ENCODE assay signal across 8 cellular contexts in the genomic region with DNA sequence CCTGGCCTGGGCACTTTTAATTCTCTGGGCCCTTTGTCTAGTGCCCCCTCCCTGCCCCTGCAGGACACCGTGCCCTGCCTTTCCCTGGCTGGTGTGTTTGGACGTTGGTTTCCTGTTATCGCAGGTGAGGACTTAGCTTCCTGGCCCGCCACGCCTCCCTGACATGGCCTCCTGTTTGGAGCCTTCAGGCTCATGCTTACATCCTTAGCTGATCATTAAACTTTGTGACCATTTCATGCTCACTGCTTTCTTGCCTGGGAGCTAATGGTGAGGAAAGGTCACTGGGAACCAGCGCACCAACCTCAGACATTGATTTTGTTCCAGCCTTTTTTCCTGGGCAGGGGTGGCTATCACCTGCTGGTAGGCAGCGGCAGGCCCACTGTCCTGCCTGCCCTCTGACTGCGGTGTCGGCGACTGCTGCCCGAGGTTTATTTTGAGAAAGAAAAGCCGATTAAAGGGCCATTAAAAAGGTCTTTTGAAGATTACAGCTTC. TPM values are rescaled to one million over a fixed set of nuclear protein-coding genes. Genes with fewer than 3 reads are reported as not detected.
DNase-seq lines count a peak whose midpoint lies in the region; ATAC-seq, FAIRE-seq and TF ChIP-seq lines count a peak whose summit lies in the region.
"Had no signal": no experiment of that assay in that cellular context is flagged by ENCODE, and none has a peak within 500 bp of the region (broad histone marks: within the 10 kb centered on the region; RNA-seq: fewer than 3 reads in every experiment).

No MANE protein-coding gene starts in this region.

- H3K4me2 ChIP-seq in Karpas-422 (ENCODE audit: low read depth, low read length, poor library complexity, severe bottlenecking) = no peak overlapping the region
- no peak overlapping the region for H3K4me2 ChIP-seq in GM12878 (ENCODE audit: control insufficient read depth, insufficient read depth)
- H3K4me2 ChIP-seq in neuronal stem cell (ENCODE audit: insufficient read depth, low read length, poor library complexity, severe bottlenecking) = no peak overlapping the region

- H3K36me3 ChIP-seq in Karpas-422 (ENCODE audit: insufficient read depth, low read length) (no peaks in the 10 kb centered on the region; the same call in 1 of the 2 replicates), GM12878 (ENCODE audit: control insufficient read depth in 2 of 2, insufficient read depth in 2 of 2, low read length in 1 of 2) (peaks cover 0 to 6% of the 10 kb centered on the region in 2 experiments; a peak in 2 of 4 replicates), neuronal stem cell (replicated peaks in 1 of 2; ENCODE audit: control insufficient read depth in 2 of 2, insufficient read depth in 2 of 2, low read length in 2 of 2) (peaks cover 0 to 10% of the 10 kb centered on the region in 2 donors)

- no peak overlapping the region for H2AK5ac ChIP-seq in neuronal stem cell (ENCODE audit: low read depth, low read length)

- BruUV-seq in GM12878 (replicated peaks; lab: Mats Ljungman, UMichigan) = no TSS peak

- H2BK15ac ChIP-seq in neuronal stem cell (ENCODE audit: low read length) = peak overlapping the region; percentile 75

- H2BK12ac ChIP-seq in neuronal stem cell (ENCODE audit: low read length) = peak overlapping the region; percentile 58

- no peak overlapping the region for H3K14ac ChIP-seq in neuronal stem cell (ENCODE audit: low read length)

- H4K20me1 ChIP-seq in Karpas-422 (ENCODE audit: insufficient read depth, low read depth, low read length) (peaks cover 55% of the 10 kb centered on the region), GM12878 (ENCODE audit: control insufficient read depth, insufficient read depth) (no peaks in the 10 kb centered on the region; the same call in 1 of the 2 replicates)

- no peak overlapping the region for H4K8ac ChIP-seq in neuronal stem cell (ENCODE audit: low read depth, low read length)

- H3K23ac ChIP-seq in neuronal stem cell (ENCODE audit: low read depth, low read length, poor library complexity) = peak overlapping the region; percentile 43

- in situ Hi-C loops in GM12878 (cut with MboI) = no loop called here

- peaks cover 28% of the 10 kb centered on the region for H3K4me1 ChIP-seq in Karpas-422 (ENCODE audit: low read length)
- peaks cover 13% of the 10 kb centered on the region for H3K4me1 ChIP-seq in GM12878 (ENCODE audit: control insufficient read depth, insufficient read depth, low read length)
- peaks cover 29 to 33% of the 10 kb centered on the region in 2 donors for H3K4me1 ChIP-seq in neuronal stem cell (ENCODE audit: control insufficient read depth in 2 of 2, insufficient read depth in 1 of 2, low read depth in 1 of 2, low read length in 2 of 2)

- H2BK5ac ChIP-seq in neuronal stem cell (ENCODE audit: low read length) = peak overlapping the region; percentile 53

- H2AFZ ChIP-seq in Karpas-422 (ENCODE audit: low read length) (no peak overlapping the region), GM12878 (ENCODE audit: control insufficient read depth, low read depth, low read length) (no peak overlapping the region), neuronal stem cell (ENCODE audit: low read length) (peak overlapping the region; percentile 40)

- TF ChIP-seq POLR2A in GM12878 (IDR thresholded peaks at IDR 0.05; ENCODE audit: low read depth, low read length) = no peak

- no peak for ATAC-seq in GM12878

- POLR2A ChIA-PET in GM12878 (lab: Charles Lee) = interaction anchor here (0.9 kb wide), 1 partner anchor 36 kb away, joined by 3 read pairs; a partner anchor contains a TSS

- no peak for TF ChIP-seq RAD21 in GM12878 (IDR thresholded peaks at IDR 0.05; ENCODE audit: insufficient read depth, low read depth, low read length)

- no peak for DNase-seq in Karpas-422
- no peak for DNase-seq in GM12878 (ENCODE audit: low read depth, low spot score)
- DNase-seq in neuronal stem cell (ENCODE audit: low spot score) = no peak
- no peak for DNase-seq in NCI-H345 treated with DMSO at 0.1 percent for 48 hours (lab: John Stamatoyannopoulos, UW; ENCODE audit: unreplicated experiment)
- no peak for DNase-seq in T-helper 9 cell
- DNase-seq: activated naive CD4-positive, alpha-beta T cell treated with Interleukin-2 at 50 U/mL for 16 hours; NCI-H1417 treated with DMSO at 0.1 percent for 48 hours had no signal

- intact Hi-C loops in GM12878 (cut with micrococcal nuclease; ENCODE audit: unreplicated experiment) = no loop called here

- H4K91ac ChIP-seq in neuronal stem cell (ENCODE audit: low read depth, low read length, poor library complexity) = no peak overlapping the region

- SMC1A ChIA-PET in GM12878 (lab: Charles Lee; ENCODE audit: uncharacterized antibody, unreplicated experiment) = interaction anchor here (1.1 to 1.3 kb wide), 3 partner anchors 9 to 35 kb away, joined by 3 read pairs; no protein-coding TSS in a partner anchor

- H3K9me3 ChIP-seq in Karpas-422 (ENCODE audit: low read length) = no peaks in the 10 kb centered on the region
- no peaks in the 10 kb centered on the region for H3K9me3 ChIP-seq in GM12878 (replicated peaks; ENCODE audit: control insufficient read depth, insufficient read depth, low read length)
- H3K9me3 ChIP-seq in neuronal stem cell (replicated peaks in 1 of 2; ENCODE audit: control insufficient read depth in 2 of 2, insufficient read depth in 1 of 2, low read depth in 1 of 2, low read length in 2 of 2) = no peaks in the 10 kb centered on the region
- H3K9me3 ChIP-seq: SJSA1 had no signal

- H3K27ac ChIP-seq in Karpas-422 (ENCODE audit: low read length) (no peak overlapping the region), GM12878 (ENCODE audit: control insufficient read depth, insufficient read depth) (no peak overlapping the region), neuronal stem cell (replicated peaks; ENCODE audit: low read length) (peak overlapping the region; percentile 16)
- H3K27ac ChIP-seq: SJSA1 had no signal

- H2BK120ac ChIP-seq in neuronal stem cell (ENCODE audit: low read depth, low read length) = no peak overlapping the region

- no peak for TF ChIP-seq CTCF in GM12878 (IDR thresholded peaks at IDR 0.05 in 2 of 3, conservative IDR thresholded peaks at IDR 0.05 in 1 of 3; ENCODE audit: control insufficient read depth in 2 of 3, extremely low read depth in 1 of 3, insufficient read depth in 1 of 3, low read depth in 3 of 3, low read length in 3 of 3)

- WGBS in GM12878 (ENCODE audit: insufficient coverage, insufficient replicate concordance, low lambda C conversion rate, missing lambda C conversion rate) = 71% methylated on average over 12 of the region's 12 CpGs
- WGBS in neuronal stem cell (ENCODE audit: extremely low coverage in 2 of 2, insufficient read length in 2 of 2, insufficient replicate concordance in 1 of 2), 2 donors = no CpG with 5 or more reads among the region's 12 CpGs

- RAD21 ChIA-PET in GM12878 (lab: Charles Lee; ENCODE audit: unreplicated experiment) = interaction anchor here (0.7 to 2.0 kb wide), 3 partner anchors 7 to 490 kb away, joined by 3 to 9 read pairs (median 4); no protein-coding TSS in a partner anchor

- peak; percentile 52 for FAIRE-seq in GM12878 (lab: Jason Lieb, UNC)

- H3K79me1 ChIP-seq in neuronal stem cell (ENCODE audit: low read depth, low read length) = peaks cover 11% of the 10 kb centered on the region

- no peaks in the 10 kb centered on the region for H3K9me2 ChIP-seq in Karpas-422 (replicated peaks; ENCODE audit: insufficient read depth, low read length)

- peak overlapping the region; percentile 85 for H3K18ac ChIP-seq in neuronal stem cell (ENCODE audit: low read length)

- H3K9ac ChIP-seq in Karpas-422 (ENCODE audit: low read length) = 0 out of 2 replicates have a peak overlapping the region, but pooled peaks have one; percentile 9
- H3K9ac ChIP-seq in GM12878 (ENCODE audit: control insufficient read depth, insufficient read depth, low read length) = no peak overlapping the region
- peak overlapping the region; percentile 84 for H3K9ac ChIP-seq in neuronal stem cell (ENCODE audit: low read depth, low read length, poor library complexity)

- H3K79me2 ChIP-seq in Karpas-422 (ENCODE audit: low read length) (peaks cover 66% of the 10 kb centered on the region), GM12878 (ENCODE audit: control insufficient read depth, insufficient read depth, low read length) (peaks cover 61% of the 10 kb centered on the region)

- no peak for TF ChIP-seq EP300 in GM12878 (IDR thresholded peaks at IDR 0.05; ENCODE audit: borderline replicate concordance in 1 of 2, control insufficient read depth in 1 of 2, low read depth in 2 of 2, low read length in 2 of 2)

- no peak overlapping the region for H3K4ac ChIP-seq in neuronal stem cell (ENCODE audit: low read length)

- H3K27me3 ChIP-seq in Karpas-422 (ENCODE audit: low read length) (no peaks in the 10 kb centered on the region), GM12878 (replicated peaks in 1 of 2; ENCODE audit: control insufficient read depth in 2 of 2, insufficient read depth in 2 of 2, low read length in 1 of 2) (no peaks in the 10 kb centered on the region), neuronal stem cell (ENCODE audit: control insufficient read depth in 3 of 3, insufficient read depth in 3 of 3, low read depth in 1 of 3, low read length in 3 of 3) (peaks cover 0 to 8% (median 0%) of the 10 kb centered on the region in 3 experiments)
- H3K27me3 ChIP-seq: SJSA1 had no signal

- H3K4me3 ChIP-seq in Karpas-422 (ENCODE audit: low read length) (no peak overlapping the region), GM12878 (no peak overlapping the region), neuronal stem cell (ENCODE audit: low read length in 2 of 2) (no peak overlapping the region)
- H3K4me3 ChIP-seq: SJSA1 had no signal

- CTCF ChIA-PET in GM12878 (lab: Yijun Ruan, JAX) = interaction anchor here (0.8 to 1.7 kb wide), 9 partner anchors 12 to 490 kb away, joined by 3 to 9 read pairs (median 4); no protein-coding TSS in a partner anchor

RNA-seq across cellular contexts. Expression of a gene that starts 3.7 kb away (rescaled TPM):
- total RNA-seq in Karpas-422 (2014; rRNA removed; shearing (Covaris generic); ENCODE audit: low replicate concordance) = 68.8 and 150 TPM in 2 replicates
- total RNA-seq in GM12878 (2013; cell fraction: nucleolus; rRNA removed) = 144 and 180 TPM in 2 replicates
- total RNA-seq in GM12878 (2014; rRNA removed) (127 and 146 TPM in 2 replicates), GM12878 (2014; rRNA removed; fragmentation: Illumina TruSeq; extraction: Trizol) (52.6 and 56.1 TPM in 2 replicates), GM12878 (2021) (192 and 194 TPM in 2 replicates)
- 60.4 TPM for polyA plus RNA-seq in GM12878 (2011; ENCODE audit: low read depth)
- polyA plus RNA-seq in GM12878 (2011; rRNA removed) (43.3 and 94.2 TPM in 2 replicates), GM12878 (2014; fragmentation: Illumina TruSeq; extraction: Trizol) (7.8 and 45.7 TPM in 2 replicates), GM12878 (2014; fragmentation: Nextera tagmentation; extraction: Ambion mirVana) (10 to 100 TPM in 1 of 2 experiments, 1 to 10 TPM in 1; 1.2 to 11.2 TPM), GM12878 (2014; rRNA removed) (130 and 154 TPM in 2 replicates), GM12878 (2016; fragmentation: Nextera tagmentation; extraction: Ambion mirVana) (100 to 1,000 TPM; 184 to 191 TPM)
- polyA plus RNA-seq in GM12878 (2011; cell fraction: cytosol; rRNA removed) = 130 and 162 TPM in 2 replicates
- 550 and 578 TPM in 2 replicates for polyA plus RNA-seq in GM12878 (2011; cell fraction: nucleus; rRNA removed)
- 148 and 190 TPM in 2 replicates for polyA plus RNA-seq in GM12878 (2012)
- polyA minus RNA-seq in GM12878 (2011; rRNA and poly(A)+ RNA removed) = 76.6 and 156 TPM in 2 replicates
- polyA minus RNA-seq in GM12878 (2011; cell fraction: cytosol; rRNA and poly(A)+ RNA removed) = 59.1 and 73.4 TPM in 2 replicates
- polyA minus RNA-seq in GM12878 (2011; cell fraction: nucleus; rRNA and poly(A)+ RNA removed) = 62.3 and 85.3 TPM in 2 replicates
- polyA plus RNA-seq in neuronal stem cell (2013, experiment 1 of 2) = 37.4 TPM
- 35.9 TPM for polyA plus RNA-seq in neuronal stem cell (2013, experiment 2 of 2)

RNA-seq across cellular contexts. Expression of a gene that starts 17.9 kb away (rescaled TPM):
- not detected in 2 replicates for total RNA-seq in Karpas-422 (2014; rRNA removed; shearing (Covaris generic); ENCODE audit: low replicate concordance)
- total RNA-seq in GM12878 (2013; cell fraction: nucleolus; rRNA removed) = 0.81 and 0.83 TPM in 2 replicates
- not detected in 2 replicates for total RNA-seq in GM12878 (2014; rRNA removed)
- not detected in 2 replicates for total RNA-seq in GM12878 (2014; rRNA removed; fragmentation: Illumina TruSeq; extraction: Trizol)
- 0.10 TPM in 1 of 2 replicates, not detected in the other for total RNA-seq in GM12878 (2021)
- not detected for polyA plus RNA-seq in GM12878 (2011; ENCODE audit: low read depth)
- 0.03 and 0.05 TPM in 2 replicates for polyA plus RNA-seq in GM12878 (2011; rRNA removed)
- polyA plus RNA-seq in GM12878 (2011; cell fraction: cytosol; rRNA removed) = 0.04 and 0.08 TPM in 2 replicates
- polyA plus RNA-seq in GM12878 (2011; cell fraction: nucleus; rRNA removed) = 0.61 and 1.2 TPM in 2 replicates
- 0.04 TPM in 1 of 2 replicates, not detected in the other for polyA plus RNA-seq in GM12878 (2012)
- not detected in 2 replicates for polyA plus RNA-seq in GM12878 (2014; fragmentation: Illumina TruSeq; extraction: Trizol)
- not detected for polyA plus RNA-seq in GM12878 (2014; fragmentation: Nextera tagmentation; extraction: Ambion mirVana)
- polyA plus RNA-seq in GM12878 (2014; rRNA removed) = not detected in 2 replicates
- not detected for polyA plus RNA-seq in GM12878 (2016; fragmentation: Nextera tagmentation; extraction: Ambion mirVana)
- polyA minus RNA-seq in GM12878 (2011; rRNA and poly(A)+ RNA removed) = 0.10 and 0.15 TPM in 2 replicates
- polyA minus RNA-seq in GM12878 (2011; cell fraction: cytosol; rRNA and poly(A)+ RNA removed) = not detected in 2 replicates
- 0.10 and 0.12 TPM in 2 replicates for polyA minus RNA-seq in GM12878 (2011; cell fraction: nucleus; rRNA and poly(A)+ RNA removed)
- not detected for polyA plus RNA-seq in neuronal stem cell (2013, experiment 1 of 2)
- not detected for polyA plus RNA-seq in neuronal stem cell (2013, experiment 2 of 2)
- total RNA-seq: SJSA1 had no signal

RNA-seq across cellular contexts. Expression of a gene that starts 35.7 kb away (rescaled TPM):
- 7.9 and 12.8 TPM in 2 replicates for total RNA-seq in Karpas-422 (2014; rRNA removed; shearing (Covaris generic); ENCODE audit: low replicate concordance)
- 19.8 and 23.7 TPM in 2 replicates for total RNA-seq in GM12878 (2013; cell fraction: nucleolus; rRNA removed)
- total RNA-seq in GM12878 (2014; rRNA removed) (16.8 and 24.6 TPM in 2 replicates), GM12878 (2014; rRNA removed; fragmentation: Illumina TruSeq; extraction: Trizol) (2.6 and 2.8 TPM in 2 replicates), GM12878 (2021) (20.3 and 23.6 TPM in 2 replicates)
- polyA plus RNA-seq in GM12878 (2011; ENCODE audit: low read depth) = 4.9 TPM
- polyA plus RNA-seq in GM12878 (2011; rRNA removed) (2.8 and 5.2 TPM in 2 replicates), GM12878 (2014; fragmentation: Illumina TruSeq; extraction: Trizol) (0.52 and 1.3 TPM in 2 replicates), GM12878 (2014; fragmentation: Nextera tagmentation; extraction: Ambion mirVana) (1 to 10 TPM in 1 of 2 experiments, under 1 TPM in 1; 0.14 to 2.1 TPM), GM12878 (2014; rRNA removed) (24.8 and 27.1 TPM in 2 replicates), GM12878 (2016; fragmentation: Nextera tagmentation; extraction: Ambion mirVana) (10 to 100 TPM; 17.5 to 20.9 TPM)
- polyA plus RNA-seq in GM12878 (2011; cell fraction: cytosol; rRNA removed) = 8.2 and 16.1 TPM in 2 replicates
- polyA plus RNA-seq in GM12878 (2011; cell fraction: nucleus; rRNA removed) = 87.0 and 101 TPM in 2 replicates
- 21.9 and 22.9 TPM in 2 replicates for polyA plus RNA-seq in GM12878 (2012)
- polyA minus RNA-seq in GM12878 (2011; rRNA and poly(A)+ RNA removed) = 1.4 and 5.8 TPM in 2 replicates
- polyA minus RNA-seq in GM12878 (2011; cell fraction: cytosol; rRNA and poly(A)+ RNA removed) = 1.8 and 2.8 TPM in 2 replicates
- 7.5 and 11.9 TPM in 2 replicates for polyA minus RNA-seq in GM12878 (2011; cell fraction: nucleus; rRNA and poly(A)+ RNA removed)
- 13.0 TPM for polyA plus RNA-seq in neuronal stem cell (2013, experiment 1 of 2)
- polyA plus RNA-seq in neuronal stem cell (2013, experiment 2 of 2) = 12.0 TPM

RNA-seq across cellular contexts. Expression of a gene that starts 41.8 kb away (rescaled TPM):
- not detected in 2 replicates for total RNA-seq in Karpas-422 (2014; rRNA removed; shearing (Covaris generic); ENCODE audit: low replicate concordance)
- not detected in 2 replicates for total RNA-seq in GM12878 (2013; cell fraction: nucleolus; rRNA removed)
- total RNA-seq in GM12878 (2014; rRNA removed) = not detected in 2 replicates
- not detected in 2 replicates for total RNA-seq in GM12878 (2014; rRNA removed; fragmentation: Illumina TruSeq; extraction: Trizol)
- not detected in 2 replicates for total RNA-seq in GM12878 (2021)
- not detected for polyA plus RNA-seq in GM12878 (2011; ENCODE audit: low read depth)
- polyA plus RNA-seq in GM12878 (2011; rRNA removed) = not detected in 2 replicates
- not detected in 2 replicates for polyA plus RNA-seq in GM12878 (2011; cell fraction: cytosol; rRNA removed)
- not detected in 2 replicates for polyA plus RNA-seq in GM12878 (2011; cell fraction: nucleus; rRNA removed)
- not detected in 2 replicates for polyA plus RNA-seq in GM12878 (2012)
- polyA plus RNA-seq in GM12878 (2014; fragmentation: Illumina TruSeq; extraction: Trizol) = not detected in 2 replicates
- not detected for polyA plus RNA-seq in GM12878 (2014; fragmentation: Nextera tagmentation; extraction: Ambion mirVana)
- not detected in 2 replicates for polyA plus RNA-seq in GM12878 (2014; rRNA removed)
- polyA plus RNA-seq in GM12878 (2016; fragmentation: Nextera tagmentation; extraction: Ambion mirVana) = not detected
- polyA minus RNA-seq in GM12878 (2011; rRNA and poly(A)+ RNA removed) = not detected in 2 replicates
- not detected in 2 replicates for polyA minus RNA-seq in GM12878 (2011; cell fraction: cytosol; rRNA and poly(A)+ RNA removed)
- polyA minus RNA-seq in GM12878 (2011; cell fraction: nucleus; rRNA and poly(A)+ RNA removed) = not detected in 2 replicates
- 0.04 TPM for polyA plus RNA-seq in neuronal stem cell (2013, experiment 1 of 2)
- polyA plus RNA-seq in neuronal stem cell (2013, experiment 2 of 2) = not detected
- total RNA-seq: SJSA1 had no signal

RNA-seq across cellular contexts. Expression of a gene that starts 49.9 kb away (rescaled TPM):
- total RNA-seq in Karpas-422 (2014; rRNA removed; shearing (Covaris generic); ENCODE audit: low replicate concordance) = 0.90 TPM in 1 of 2 replicates, not detected in the other
- 0.42 and 0.61 TPM in 2 replicates for total RNA-seq in GM12878 (2013; cell fraction: nucleolus; rRNA removed)
- total RNA-seq in GM12878 (2014; rRNA removed) (2.6 and 2.7 TPM in 2 replicates), GM12878 (2014; rRNA removed; fragmentation: Illumina TruSeq; extraction: Trizol) (3.5 and 4.4 TPM in 2 replicates), GM12878 (2021) (9.1 and 9.9 TPM in 2 replicates)
- 4.9 TPM for polyA plus RNA-seq in GM12878 (2011; ENCODE audit: low read depth)
- polyA plus RNA-seq in GM12878 (2011; rRNA removed) (0.03 and 0.17 TPM in 2 replicates), GM12878 (2014; fragmentation: Illumina TruSeq; extraction: Trizol) (0.86 and 2.4 TPM in 2 replicates), GM12878 (2014; fragmentation: Nextera tagmentation; extraction: Ambion mirVana) (under 1 TPM; 0.34 to 0.82 TPM), GM12878 (2014; rRNA removed) (4.1 and 4.8 TPM in 2 replicates), GM12878 (2016; fragmentation: Nextera tagmentation; extraction: Ambion mirVana) (1 to 10 TPM; 2.5 to 3.7 TPM)
- polyA plus RNA-seq in GM12878 (2011; cell fraction: cytosol; rRNA removed) = 0.03 TPM in 1 of 2 replicates, not detected in the other
- polyA plus RNA-seq in GM12878 (2011; cell fraction: nucleus; rRNA removed) = 0.22 and 0.30 TPM in 2 replicates
- 5.5 and 6.1 TPM in 2 replicates for polyA plus RNA-seq in GM12878 (2012)
- polyA minus RNA-seq in GM12878 (2011; rRNA and poly(A)+ RNA removed) = 0.05 TPM in 1 of 2 replicates, not detected in the other
- polyA minus RNA-seq in GM12878 (2011; cell fraction: cytosol; rRNA and poly(A)+ RNA removed) = 4.4 TPM in 1 of 2 replicates, not detected in the other
- under 0.01 and 0.38 TPM in 2 replicates for polyA minus RNA-seq in GM12878 (2011; cell fraction: nucleus; rRNA and poly(A)+ RNA removed)
- 0.03 TPM for polyA plus RNA-seq in neuronal stem cell (2013, experiment 1 of 2)
- polyA plus RNA-seq in neuronal stem cell (2013, experiment 2 of 2) = 0.03 TPM
